Comparison of ENCODE assay signal across 8 cellular contexts in genomic region chr10:5442056-5442989, GRCh38. TPM values are rescaled to one million over a fixed set of nuclear protein-coding genes. Genes with fewer than 3 reads are reported as not detected.
DNase-seq lines count a peak whose midpoint lies in the region; ATAC-seq, FAIRE-seq and TF ChIP-seq lines count a peak whose summit lies in the region.

No MANE protein-coding gene starts in this region.

- ATAC-seq in GM12878 (peak; percentile 49), upper lobe of left lung (ENCODE audit: low FRiP score in 2 of 2) (peak in 1 of 2 donors; percentile 48)

- in situ Hi-C loops in GM12878 (cut with MboI) = loop anchor here (5.0 kb wide), 3 partner anchors 140 to 430 kb away; no protein-coding TSS in a partner anchor

- peak; percentile 67 for TF ChIP-seq CTCF in BE2C (IDR thresholded peaks at IDR 0.05; ENCODE audit: low read depth, low read length)
- peak; percentile 64 for TF ChIP-seq CTCF in GM12872 (IDR thresholded peaks at IDR 0.05; ENCODE audit: insufficient read depth, low read depth, low read length)
- peak; percentile 54 to 71 (median 62); a peak in 5 of 6 replicates for TF ChIP-seq CTCF in GM12878 (IDR thresholded peaks at IDR 0.05 in 2 of 3, conservative IDR thresholded peaks at IDR 0.05 in 1 of 3; ENCODE audit: control insufficient read depth in 2 of 3, extremely low read depth in 1 of 3, insufficient read depth in 1 of 3, low read depth in 3 of 3, low read length in 3 of 3)
- peak; percentile 51 to 80 (median 65) for TF ChIP-seq CTCF in upper lobe of left lung (IDR thresholded peaks at IDR 0.05)

- no peaks in the 10 kb centered on the region; the same call in 1 of the 2 replicates for H3K27me3 ChIP-seq in BE2C
- no peaks in the 10 kb centered on the region for H3K27me3 ChIP-seq in GM12878 (replicated peaks in 1 of 2; ENCODE audit: control insufficient read depth in 2 of 2, insufficient read depth in 2 of 2, low read length in 1 of 2)
- no peaks in the 10 kb centered on the region for H3K27me3 ChIP-seq in upper lobe of left lung

- SMC1A ChIA-PET in GM12878 (lab: Charles Lee; ENCODE audit: uncharacterized antibody, unreplicated experiment) = interaction anchor here (0.6 to 6.3 kb wide), 22 partner anchors 9 to 444 kb away, joined by 3 to 129 read pairs (median 4); no protein-coding TSS in a partner anchor

- peak overlapping the region; percentile 60; the same call in 1 of the 2 replicates for H3K4me2 ChIP-seq in GM12878 (ENCODE audit: control insufficient read depth, insufficient read depth)

- H4K20me1 ChIP-seq in GM12878 (ENCODE audit: control insufficient read depth, insufficient read depth) = 0 out of 2 replicates have a peak, but pooled peaks cover 2% of the 10 kb centered on the region

- no peak overlapping the region for H3K4me3 ChIP-seq in BE2C (ENCODE audit: low read depth, low read length)
- H3K4me3 ChIP-seq in GM12878 = 0 out of 2 replicates have a peak overlapping the region, but pooled peaks have one; percentile 15
- H3K4me3 ChIP-seq in upper lobe of left lung = no peak overlapping the region

- 27% methylated on average over 9 of the region's 9 CpGs for WGBS in GM12878 (ENCODE audit: insufficient coverage, insufficient replicate concordance, low lambda C conversion rate, missing lambda C conversion rate)
- 58 to 65% methylated on average over 9 of the region's 9 CpGs for WGBS in upper lobe of left lung, 2 donors

- no peak for TF ChIP-seq POLR2A in GM12878 (IDR thresholded peaks at IDR 0.05; ENCODE audit: low read depth, low read length)
- TF ChIP-seq POLR2A in upper lobe of left lung (IDR thresholded peaks at IDR 0.05) = no peak

- H3K27ac ChIP-seq in GM12878 (ENCODE audit: control insufficient read depth, insufficient read depth) = peak overlapping the region; percentile 67
- H3K27ac ChIP-seq in upper lobe of left lung = no peak overlapping the region

- no peak for FAIRE-seq in GM12878 (lab: Jason Lieb, UNC)

- H3K4me1 ChIP-seq in BE2C (peaks cover 7% of the 10 kb centered on the region), GM12878 (ENCODE audit: control insufficient read depth, insufficient read depth, low read length) (peaks cover 35% of the 10 kb centered on the region), upper lobe of left lung (peaks cover 3 to 10% (median 7%) of the 10 kb centered on the region in 4 donors)

- no TSS peak for BruUV-seq in GM12878 (replicated peaks; lab: Mats Ljungman, UMichigan)

- POLR2A ChIA-PET in GM12878 (lab: Charles Lee) = interaction anchor here (0.6 to 1.5 kb wide), 3 partner anchors 171 to 416 kb away, joined by 3 to 6 read pairs (median 4); no protein-coding TSS in a partner anchor

- TF ChIP-seq EP300 in GM12878 (IDR thresholded peaks at IDR 0.05; ENCODE audit: borderline replicate concordance in 1 of 2, control insufficient read depth in 1 of 2, low read depth in 2 of 2, low read length in 2 of 2) (no peak), upper lobe of left lung (IDR thresholded peaks at IDR 0.05) (no peak)

- CTCF ChIA-PET in GM12878 (lab: Yijun Ruan, JAX) = interaction anchor here (0.6 to 18.0 kb wide), 27 partner anchors 8 to 615 kb away, joined by 3 to 535 read pairs (median 5); partner anchors contain the start of gene GDI2

- H3K36me3 ChIP-seq in BE2C (peaks cover 6% of the 10 kb centered on the region), GM12878 (ENCODE audit: control insufficient read depth in 2 of 2, insufficient read depth in 2 of 2, low read length in 1 of 2) (peaks cover 0 to 3% of the 10 kb centered on the region in 2 experiments; a peak in 2 of 4 replicates), upper lobe of left lung (no peaks in the 10 kb centered on the region)

- H3K79me2 ChIP-seq in GM12878 (ENCODE audit: control insufficient read depth, insufficient read depth, low read length) = no peaks in the 10 kb centered on the region; the same call in 1 of the 2 replicates

- no peak overlapping the region for H3K9ac ChIP-seq in GM12878 (ENCODE audit: control insufficient read depth, insufficient read depth, low read length)

- RAD21 ChIA-PET in GM12878 (lab: Charles Lee; ENCODE audit: unreplicated experiment) = interaction anchor here (0.6 to 11.0 kb wide), 11 partner anchors 8 to 676 kb away, joined by 3 to 136 read pairs (median 4); partner anchors contain the start of genes ANKRD16 and FBH1

- intact Hi-C loops in GM12878 (cut with micrococcal nuclease; ENCODE audit: unreplicated experiment) = loop anchor here (1.0 to 10.0 kb wide), 3 partner anchors 165 to 422 kb away; no protein-coding TSS in a partner anchor

- DNase-seq in BE2C = peak; percentile 16
- peak; percentile 46 for DNase-seq in NCI-H748 (lab: John Stamatoyannopoulos, UW; ENCODE audit: unreplicated experiment)
- DNase-seq in GM12878 (ENCODE audit: low read depth, low spot score) = no peak
- DNase-seq in left kidney (ENCODE audit: low read depth, low spot score) = peak; percentile 69
- DNase-seq in upper lobe of left lung = no peak
- DNase-seq in islet precursor cell = no peak
- DNase-seq in activated CD8-positive, alpha-beta memory T cell treated with anti-CD3 and anti-CD28 coated beads for 24 hours = no peak

- TF ChIP-seq RAD21 in GM12878 (IDR thresholded peaks at IDR 0.05; ENCODE audit: insufficient read depth, low read depth, low read length) = peak; percentile 81

- H2AFZ ChIP-seq in GM12878 (ENCODE audit: control insufficient read depth, low read depth, low read length) = no peak overlapping the region

- no peaks in the 10 kb centered on the region for H3K9me3 ChIP-seq in BE2C
- no peaks in the 10 kb centered on the region for H3K9me3 ChIP-seq in GM12878 (replicated peaks; ENCODE audit: control insufficient read depth, insufficient read depth, low read length)
- H3K9me3 ChIP-seq in upper lobe of left lung = no peaks in the 10 kb centered on the region

RNA-seq across cellular contexts. Expression of gene NET1, which starts 30.0 kb away (rescaled TPM):
- polyA plus RNA-seq in BE2C (2012; ENCODE audit: insufficient read depth, insufficient read length, low read depth) = 16.6 TPM
- 5.6 and 6.1 TPM in 2 replicates for total RNA-seq in GM12878 (2013; cell fraction: nucleolus; rRNA removed)
- 17.8 and 22.2 TPM in 2 replicates for total RNA-seq in GM12878 (2014; rRNA removed)
- total RNA-seq in GM12878 (2014; rRNA removed; fragmentation: Illumina TruSeq; extraction: Trizol) = 16.0 and 18.3 TPM in 2 replicates
- 17.3 and 18.4 TPM in 2 replicates for total RNA-seq in GM12878 (2021)
- polyA plus RNA-seq in GM12878 (2011; ENCODE audit: low read depth) = 8.2 TPM
- 18.5 and 22.2 TPM in 2 replicates for polyA plus RNA-seq in GM12878 (2011; rRNA removed)
- polyA plus RNA-seq in GM12878 (2011; cell fraction: cytosol; rRNA removed) = 14.3 and 14.4 TPM in 2 replicates
- polyA plus RNA-seq in GM12878 (2011; cell fraction: nucleus; rRNA removed) = 10.2 and 10.4 TPM in 2 replicates
- polyA plus RNA-seq in GM12878 (2012) = 9.8 and 10.4 TPM in 2 replicates
- 21.2 and 23.9 TPM in 2 replicates for polyA plus RNA-seq in GM12878 (2014; fragmentation: Illumina TruSeq; extraction: Trizol)
- polyA plus RNA-seq in GM12878 (2014; fragmentation: Nextera tagmentation; extraction: Ambion mirVana) = 1 to 10 TPM; 6.5 to 8.9 TPM
- polyA plus RNA-seq in GM12878 (2014; rRNA removed) = 14.1 TPM in 2 replicates
- 10 to 100 TPM; 21.9 to 22.7 TPM for polyA plus RNA-seq in GM12878 (2016; fragmentation: Nextera tagmentation; extraction: Ambion mirVana)
- 23.5 and 24.7 TPM in 2 replicates for polyA minus RNA-seq in GM12878 (2011; rRNA and poly(A)+ RNA removed)
- polyA minus RNA-seq in GM12878 (2011; cell fraction: cytosol; rRNA and poly(A)+ RNA removed) = 11.5 and 19.4 TPM in 2 replicates
- polyA minus RNA-seq in GM12878 (2011; cell fraction: nucleus; rRNA and poly(A)+ RNA removed) = 7.7 and 13.4 TPM in 2 replicates
- total RNA-seq in upper lobe of left lung = 10 to 100 TPM; 24.1 to 85.0 (median 47.2) TPM

RNA-seq across cellular contexts. Expression of gene TUBAL3, which starts 37.7 kb away (rescaled TPM):
- polyA plus RNA-seq in BE2C (2012; ENCODE audit: insufficient read depth, insufficient read length, low read depth) = not detected
- not detected in 2 replicates for total RNA-seq in GM12878 (2013; cell fraction: nucleolus; rRNA removed)
- total RNA-seq in GM12878 (2014; rRNA removed) (not detected in 2 replicates), GM12878 (2014; rRNA removed; fragmentation: Illumina TruSeq; extraction: Trizol) (not detected in 2 replicates), GM12878 (2021) (not detected in 2 replicates), upper lobe of left lung (under 1 TPM in 1 of 6 donors, not detected in 5; 0.59 TPM)
- polyA plus RNA-seq in GM12878 (2011; ENCODE audit: low read depth) = not detected
- polyA plus RNA-seq in GM12878 (2011; rRNA removed) (0.03 TPM in 1 of 2 replicates, not detected in the other), GM12878 (2014; fragmentation: Illumina TruSeq; extraction: Trizol) (0.06 TPM in 1 of 2 replicates, not detected in the other), GM12878 (2014; fragmentation: Nextera tagmentation; extraction: Ambion mirVana) (not detected), GM12878 (2014; rRNA removed) (not detected in 2 replicates), GM12878 (2016; fragmentation: Nextera tagmentation; extraction: Ambion mirVana) (not detected)
- 0.05 TPM in 1 of 2 replicates, not detected in the other for polyA plus RNA-seq in GM12878 (2011; cell fraction: cytosol; rRNA removed)
- polyA plus RNA-seq in GM12878 (2011; cell fraction: nucleus; rRNA removed) = not detected in 2 replicates
- polyA plus RNA-seq in GM12878 (2012) = 0.11 TPM in 1 of 2 replicates, not detected in the other
- polyA minus RNA-seq in GM12878 (2011; rRNA and poly(A)+ RNA removed) = not detected in 2 replicates
- not detected in 2 replicates for polyA minus RNA-seq in GM12878 (2011; cell fraction: cytosol; rRNA and poly(A)+ RNA removed)
- not detected in 2 replicates for polyA minus RNA-seq in GM12878 (2011; cell fraction: nucleus; rRNA and poly(A)+ RNA removed)

RNA-seq across cellular contexts. Expression of gene CALML5, which starts 57.0 kb away (rescaled TPM):
- not detected for polyA plus RNA-seq in BE2C (2012; ENCODE audit: insufficient read depth, insufficient read length, low read depth)
- not detected in 2 replicates for total RNA-seq in GM12878 (2013; cell fraction: nucleolus; rRNA removed)
- total RNA-seq in GM12878 (2014; rRNA removed) (not detected in 2 replicates), GM12878 (2014; rRNA removed; fragmentation: Illumina TruSeq; extraction: Trizol) (not detected in 2 replicates), GM12878 (2021) (not detected in 2 replicates), upper lobe of left lung (not detected)
- polyA plus RNA-seq in GM12878 (2011; ENCODE audit: low read depth) = not detected
- polyA plus RNA-seq in GM12878 (2011; rRNA removed) (not detected in 2 replicates), GM12878 (2014; fragmentation: Illumina TruSeq; extraction: Trizol) (not detected in 2 replicates), GM12878 (2014; fragmentation: Nextera tagmentation; extraction: Ambion mirVana) (not detected), GM12878 (2014; rRNA removed) (not detected in 2 replicates), GM12878 (2016; fragmentation: Nextera tagmentation; extraction: Ambion mirVana) (not detected)
- polyA plus RNA-seq in GM12878 (2011; cell fraction: cytosol; rRNA removed) = not detected in 2 replicates
- polyA plus RNA-seq in GM12878 (2011; cell fraction: nucleus; rRNA removed) = not detected in 2 replicates
- polyA plus RNA-seq in GM12878 (2012) = not detected in 2 replicates
- not detected in 2 replicates for polyA minus RNA-seq in GM12878 (2011; rRNA and poly(A)+ RNA removed)
- polyA minus RNA-seq in GM12878 (2011; cell fraction: cytosol; rRNA and poly(A)+ RNA removed) = not detected in 2 replicates
- not detected in 2 replicates for polyA minus RNA-seq in GM12878 (2011; cell fraction: nucleus; rRNA and poly(A)+ RNA removed)

Comparison
In these comparisons a context has a peak if more than half of its experiments do, and no peak if none do; other contexts are left out.
1. DNase-seq: peak in BE2C (single experiment), NCI-H748 (single experiment) and left kidney (single experiment); none in GM12878 (single experiment), upper lobe of left lung (0 of 2), islet precursor cell (single experiment) and activated CD8-positive, alpha-beta memory T cell treated with anti-CD3 and anti-CD28 coated beads for 24 hours (single experiment).
2. Peak in every context shown above with its lines, with median percentiles within 50 percentile points of each other: CTCF ChIP-seq.